In genomic region chr1:244865820-244866219, GRCh38 we compare ENCODE assay signal across 8 cellular contexts. TPM values are rescaled to one million over a fixed set of nuclear protein-coding genes. Genes with fewer than 3 reads are reported as not detected.
DNase-seq lines count a peak whose midpoint lies in the region; ATAC-seq, FAIRE-seq and TF ChIP-seq lines count a peak whose summit lies in the region.

No MANE protein-coding gene starts in this region.

- no peak for DNase-seq in left ventricle myocardium inferior
- no peak for DNase-seq in right cardiac atrium
- no peak for DNase-seq in activated naive CD8-positive, alpha-beta T cell treated with anti-CD3 and anti-CD28 coated beads for 36 hours
- no peak for DNase-seq in naive B cell
- DNase-seq in vagina (ENCODE audit: extremely low spot score in 2 of 2): no peak
- no peak for DNase-seq in dermis blood vessel endothelial cell
- no peak for DNase-seq in pancreas

- TF ChIP-seq CTCF in left ventricle myocardium inferior (IDR thresholded peaks at IDR 0.05; ENCODE audit: borderline replicate concordance) (no peak), vagina (IDR thresholded peaks at IDR 0.05) (no peak), pancreas (IDR thresholded peaks at IDR 0.05) (no peak)

- WGBS in right cardiac atrium: 61% methylated on average over 3 of the region's 3 CpGs
- 73 to 88% methylated on average over 3 of the region's 3 CpGs for WGBS in pancreas, 2 donors

- H3K27ac ChIP-seq in left ventricle myocardium inferior (replicated peaks) (peak overlapping the region; percentile 100), right cardiac atrium (ENCODE audit: low read length) (no peak overlapping the region), vagina (peak overlapping the region; percentile 100), pancreas (peak overlapping the region in 2 of 4 donors; percentile 99 to 100)

- H3K9me3 ChIP-seq in left ventricle myocardium inferior (replicated peaks) (no peaks in the 10 kb centered on the region), right cardiac atrium (ENCODE audit: control insufficient read depth, low read length) (no peaks in the 10 kb centered on the region), vagina (no peaks in the 10 kb centered on the region), pancreas (no peaks in the 10 kb centered on the region)

- FAIRE-seq in pancreas (lab: Jason Lieb, UNC): no peak

- H3K27me3 ChIP-seq in left ventricle myocardium inferior (ENCODE audit: low read depth): no peaks in the 10 kb centered on the region
- no peaks in the 10 kb centered on the region for H3K27me3 ChIP-seq in right cardiac atrium (ENCODE audit: control insufficient read depth, insufficient read depth)
- no peaks in the 10 kb centered on the region for H3K27me3 ChIP-seq in vagina
- H3K27me3 ChIP-seq in pancreas: no peaks in the 10 kb centered on the region

- H3K4me3 ChIP-seq in left ventricle myocardium inferior (no peak overlapping the region), right cardiac atrium (ENCODE audit: low read length) (no peak overlapping the region), vagina (no peak overlapping the region), pancreas (no peak overlapping the region)

- no peak overlapping the region for H3K4me3 Mint-ChIP-seq in activated naive CD8-positive, alpha-beta T cell treated with anti-CD3 and anti-CD28 coated beads for 36 hours
- peak overlapping the region in 2 of 8 donors; percentile 82 to 98 for H3K4me3 Mint-ChIP-seq in naive B cell

- H3K36me3 ChIP-seq in left ventricle myocardium inferior (peaks cover under 1% of the 10 kb centered on the region), vagina (peaks cover 0 to 2% of the 10 kb centered on the region in 2 donors), pancreas (no peaks in the 10 kb centered on the region)

- H3K27ac Mint-ChIP-seq in activated naive CD8-positive, alpha-beta T cell treated with anti-CD3 and anti-CD28 coated beads for 36 hours: peak overlapping the region; percentile 97
- H3K27ac Mint-ChIP-seq in naive B cell: peak overlapping the region in 5 of 6 donors; percentile 14 to 99 (median 66)

- H3K27me3 Mint-ChIP-seq in activated naive CD8-positive, alpha-beta T cell treated with anti-CD3 and anti-CD28 coated beads for 36 hours: no peaks in the 10 kb centered on the region
- H3K27me3 Mint-ChIP-seq in naive B cell: peaks cover 0 to 4% (median 0%) of the 10 kb centered on the region in 3 donors

- intact Hi-C loops in left ventricle myocardium inferior (cut with micrococcal nuclease): loop anchor here (10.0 kb wide), 1 partner anchor 179 kb away; no protein-coding TSS in a partner anchor
- intact Hi-C loops in right cardiac atrium (cut with DNase I): loop anchor here (2.0 to 10.0 kb wide), 4 partner anchors 99 to 179 kb away; a partner anchor contains a TSS
- intact Hi-C loops in vagina (cut with DNase I): loop anchor here (10.0 kb wide), 1 partner anchor 821 kb away; no protein-coding TSS in a partner anchor
- intact Hi-C loops in pancreas (cut with DNase I): no loop called here

- H3K4me1 Mint-ChIP-seq in activated naive CD8-positive, alpha-beta T cell treated with anti-CD3 and anti-CD28 coated beads for 36 hours: peaks cover 22% of the 10 kb centered on the region
- peaks cover 18 to 31% (median 25%) of the 10 kb centered on the region in 3 donors for H3K4me1 Mint-ChIP-seq in naive B cell

- H3K9me3 Mint-ChIP-seq in activated naive CD8-positive, alpha-beta T cell treated with anti-CD3 and anti-CD28 coated beads for 36 hours: no peaks in the 10 kb centered on the region
- H3K9me3 Mint-ChIP-seq in naive B cell: no peaks in the 10 kb centered on the region

- H3K4me1 ChIP-seq in left ventricle myocardium inferior: peaks cover 54% of the 10 kb centered on the region
- no peaks in the 10 kb centered on the region for H3K4me1 ChIP-seq in right cardiac atrium (ENCODE audit: control insufficient read depth, insufficient read depth, low read length)
- peaks cover 17% of the 10 kb centered on the region for H3K4me1 ChIP-seq in vagina
- H3K4me1 ChIP-seq in pancreas: peaks cover 3 to 14% (median 10%) of the 10 kb centered on the region in 3 donors

- peaks cover 27% of the 10 kb centered on the region for H3K36me3 Mint-ChIP-seq in activated naive CD8-positive, alpha-beta T cell treated with anti-CD3 and anti-CD28 coated beads for 36 hours
- H3K36me3 Mint-ChIP-seq in naive B cell: peaks cover 12 to 16% of the 10 kb centered on the region in 2 donors

- TF ChIP-seq POLR2A in vagina (IDR thresholded peaks at IDR 0.05): no peak

- ATAC-seq in right cardiac atrium: no peak
- no peak for ATAC-seq in naive B cell (ENCODE audit: low read depth in 2 of 2)
- no peak for ATAC-seq in pancreas
- ATAC-seq in GM18873 (IDR thresholded peaks at IDR 0.05; ENCODE audit: low FRiP score, unreplicated experiment): no peak

RNA-seq across cellular contexts. Expression of gene HNRNPU, which starts 1.5 kb away (rescaled TPM):
- 167 TPM for total RNA-seq in left ventricle myocardium inferior
- 100 to 1,000 TPM; 180 to 194 (median 184) TPM for total RNA-seq in right cardiac atrium
- polyA plus RNA-seq in right cardiac atrium: 112 TPM
- 100 to 1,000 TPM; 639 to 651 TPM for total RNA-seq in activated naive CD8-positive, alpha-beta T cell treated with anti-CD3 and anti-CD28 coated beads for 36 hours
- 100 to 1,000 TPM; 131 to 412 (median 247) TPM for polyA plus RNA-seq in naive B cell (ENCODE audit: low read depth in 6 of 6)
- total RNA-seq in vagina: 293 TPM
- 395 and 520 TPM in 2 replicates for total RNA-seq in dermis blood vessel endothelial cell
- 100 to 1,000 TPM in 4 of 6 donors, 10 to 100 TPM in 2; 87.9 to 157 (median 115) TPM for total RNA-seq in pancreas
- 100 to 1,000 TPM in 1 of 2 donors, 10 to 100 TPM in 1; 59.1 to 111 TPM for polyA plus RNA-seq in pancreas

RNA-seq across cellular contexts. Expression of gene COX20, which starts 30.4 kb away (rescaled TPM):
- 68.8 TPM for total RNA-seq in left ventricle myocardium inferior
- total RNA-seq in right cardiac atrium: 10 to 100 TPM; 57.8 to 68.5 (median 63.0) TPM
- polyA plus RNA-seq in right cardiac atrium: 121 TPM
- total RNA-seq in activated naive CD8-positive, alpha-beta T cell treated with anti-CD3 and anti-CD28 coated beads for 36 hours: 10 to 100 TPM; 41.2 to 50.7 TPM
- 10 to 100 TPM; 33.5 to 70.9 (median 49.7) TPM for polyA plus RNA-seq in naive B cell (ENCODE audit: low read depth in 6 of 6)
- total RNA-seq in vagina: 24.1 TPM
- total RNA-seq in dermis blood vessel endothelial cell: 16.8 and 33.0 TPM in 2 replicates
- 10 to 100 TPM; 10.7 to 21.8 (median 14.8) TPM for total RNA-seq in pancreas
- polyA plus RNA-seq in pancreas: 10 to 100 TPM; 41.1 to 44.5 TPM

Comparison
In these comparisons a context has a peak if more than half of its experiments do, and no peak if none do; other contexts are left out.
1. intact Hi-C loops: an anchor here in left ventricle myocardium inferior (10.0 kb wide), right cardiac atrium (2.0 to 10.0 kb wide) and vagina (10.0 kb wide); none called in pancreas.